39 cellular contexts compared by ENCODE assay signal in genomic region chr7:150790416-150791075, GRCh38. TPM values are rescaled to one million over a fixed set of nuclear protein-coding genes. Genes with fewer than 3 reads are reported as not detected.
"Had no signal": no experiment of that assay in that cellular context is flagged by ENCODE, and none has a peak within 500 bp of the region (broad histone marks: within the 10 kb centered on the region; RNA-seq: fewer than 3 reads in every experiment).

No MANE protein-coding gene starts in this region.

- DNase-seq: activated CD4-positive, alpha-beta memory T cell treated with anti-CD3 and anti-CD28 coated beads, Interleukin-2, amount 10 ng/mL, durations not matched to agents 7 days and 5 days; activated CD4-positive, alpha-beta T cell treated with anti-CD3 and anti-CD28 coated beads for 1 hour; activated CD4-positive, alpha-beta T cell treated with anti-CD3 and anti-CD28 coated beads for 48 hours; activated CD4-positive, CD25-positive, alpha-beta regulatory T cell; activated effector memory CD4-positive, alpha-beta T cell treated with anti-CD3 and anti-CD28 coated beads, Interleukin-2, amount 50 U/mL, for 16 hours; activated naive CD4-positive, alpha-beta T cell; activated naive CD4-positive, alpha-beta T cell treated with anti-CD3 and anti-CD28 coated beads, Interleukin-2, amount 50 U/mL, for 16 hours; activated naive CD8-positive, alpha-beta T cell treated with anti-CD3 and anti-CD28 coated beads, Interleukin-2, amount 10 ng/mL, durations not matched to agents 7 days and 5 days; activated T-cell treated with anti-CD3 and anti-CD28 coated beads, Interleukin-2, amount 50 U/mL, for 1 hour; activated T-cell treated with anti-CD3 and anti-CD28 coated beads, Interleukin-2, amount 50 U/mL, for 72 hours; amygdala; caudate nucleus; KG1; MM.1S; MV-4-11; NCI-H1092; NCI-H1436 treated with DMSO at 0.1 percent for 48 hours; NCI-H1694 treated with DMSO at 0.1 percent for 48 hours; NCI-H2029; NCI-H2171; NCI-H510A; NCI-H526; NCI-H748 treated with DMSO at 0.1 percent for 48 hours; NK-92 treated with Interleukin-12 subunit alpha and Interleukin-12 subunit beta, amount 100 ng/mL, for 24 hours; PC-9; SIG-M5; T1000; WERI-Rb-1 had no signal

- H3K4me3 ChIP-seq: ascending aorta, PC-9 had no signal

- H3K27ac Mint-ChIP-seq: activated CD4-positive, alpha-beta memory T cell treated with anti-CD3 and anti-CD28 coated beads, Interleukin-2, amount 10 ng/mL, durations not matched to agents 7 days and 5 days; activated naive CD8-positive, alpha-beta T cell treated with anti-CD3 and anti-CD28 coated beads, Interleukin-2, amount 10 ng/mL, durations not matched to agents 7 days and 5 days; activated T-cell treated with anti-CD3 and anti-CD28 coated beads, Interleukin-2, amount 50 U/mL, for 72 hours; IgD-negative memory B cell had no signal

- H3K27me3 Mint-ChIP-seq: activated T-helper 17 cell treated with anti-CD3 and anti-CD28 coated beads, Interleukin-2, amount 50 U/mL, for 72 hours had no signal

- ATAC-seq: activated T-cell treated with anti-CD3 and anti-CD28 coated beads, Interleukin-2, amount 50 U/mL, for 72 hours; activated T-helper 17 cell treated with anti-CD3 and anti-CD28 coated beads, Interleukin-2, amount 50 U/mL, for 72 hours; Right ventricle myocardium inferior had no signal

- H2AFZ ChIP-seq: PC-9 had no signal

- H3K9me3 ChIP-seq: ascending aorta had no signal

- H3K4me1 Mint-ChIP-seq: activated T-helper 17 cell treated with anti-CD3 and anti-CD28 coated beads, Interleukin-2, amount 50 U/mL, for 72 hours had no signal

- H3K9me3 Mint-ChIP-seq: activated CD4-positive, alpha-beta memory T cell treated with anti-CD3 and anti-CD28 coated beads, Interleukin-2, amount 10 ng/mL, durations not matched to agents 7 days and 5 days; activated naive CD8-positive, alpha-beta T cell treated with anti-CD3 and anti-CD28 coated beads, Interleukin-2, amount 10 ng/mL, durations not matched to agents 7 days and 5 days; activated T-cell treated with anti-CD3 and anti-CD28 coated beads, Interleukin-2, amount 50 U/mL, for 72 hours; activated T-helper 17 cell treated with anti-CD3 and anti-CD28 coated beads, Interleukin-2, amount 50 U/mL, for 72 hours had no signal

- H3K27ac ChIP-seq: ascending aorta, PC-9, RWPE1, WERI-Rb-1 had no signal

- H3K36me3 Mint-ChIP-seq: activated naive CD8-positive, alpha-beta T cell treated with anti-CD3 and anti-CD28 coated beads, Interleukin-2, amount 10 ng/mL, durations not matched to agents 7 days and 5 days; IgD-negative memory B cell had no signal

- H3K4me3 Mint-ChIP-seq: activated CD4-positive, alpha-beta memory T cell treated with anti-CD3 and anti-CD28 coated beads, Interleukin-2, amount 10 ng/mL, durations not matched to agents 7 days and 5 days; activated naive CD8-positive, alpha-beta T cell treated with anti-CD3 and anti-CD28 coated beads, Interleukin-2, amount 10 ng/mL, durations not matched to agents 7 days and 5 days; activated T-cell treated with anti-CD3 and anti-CD28 coated beads, Interleukin-2, amount 50 U/mL, for 72 hours; activated T-helper 17 cell treated with anti-CD3 and anti-CD28 coated beads, Interleukin-2, amount 50 U/mL, for 72 hours; IgD-negative memory B cell had no signal

- H3K36me3 ChIP-seq: ascending aorta had no signal

- H3K4me1 ChIP-seq: ascending aorta had no signal

- H3K4me2 ChIP-seq: PC-9 had no signal

- H3K27me3 ChIP-seq: ascending aorta had no signal

RNA-seq across cellular contexts. Expression of gene TMEM176B, which starts 9.6 kb away (rescaled TPM):
- total RNA-seq: activated CD4-positive, alpha-beta memory T cell treated with anti-CD3 and anti-CD28 coated beads, Interleukin-2, amount 10 ng/mL, durations not matched to agents 7 days and 5 days; activated CD8-positive, alpha-beta memory T cell treated with anti-CD3 and anti-CD28 coated beads for 36 hours; activated T-cell treated with anti-CD3 and anti-CD28 coated beads, Interleukin-2, amount 50 U/mL, for 72 hours; activated T-helper 17 cell treated with anti-CD3 and anti-CD28 coated beads, Interleukin-2, amount 50 U/mL, for 72 hours; LHCN-M2; T-helper 1 cell treated with Interleukin-12 subunit alpha and Interleukin-12 subunit beta and Interleukin-4 antibody, amounts not matched to agents 30 ng/mL and 1 ng/mL, for 36 hours; T-helper 2 cell treated with Interferon-gamma antibody and Interleukin-4, amounts not matched to agents 100 ng/mL and 5 ng/mL, for 36 hours had no signal

RNA-seq across cellular contexts. Expression of gene TMEM176A, which starts 10.0 kb away (rescaled TPM):
- total RNA-seq: activated CD4-positive, alpha-beta memory T cell treated with anti-CD3 and anti-CD28 coated beads, Interleukin-2, amount 10 ng/mL, durations not matched to agents 7 days and 5 days; activated CD8-positive, alpha-beta memory T cell treated with anti-CD3 and anti-CD28 coated beads for 36 hours; LHCN-M2; OCI-LY7; PC-9; SK-MEL-5; T-helper 1 cell treated with Interleukin-12 subunit alpha and Interleukin-12 subunit beta and Interleukin-4 antibody, amounts not matched to agents 30 ng/mL and 1 ng/mL, for 36 hours; T-helper 2 cell treated with Interferon-gamma antibody and Interleukin-4, amounts not matched to agents 100 ng/mL and 5 ng/mL, for 36 hours had no signal
- polyA plus RNA-seq: IgD-negative memory B cell had no signal

RNA-seq across cellular contexts. Expression of gene GIMAP5, which starts 53.3 kb away (rescaled TPM):
- total RNA-seq: LHCN-M2, OCI-LY7, PC-9 had no signal
